ENCODE assay signal across 8 cellular contexts in the genomic region with DNA sequence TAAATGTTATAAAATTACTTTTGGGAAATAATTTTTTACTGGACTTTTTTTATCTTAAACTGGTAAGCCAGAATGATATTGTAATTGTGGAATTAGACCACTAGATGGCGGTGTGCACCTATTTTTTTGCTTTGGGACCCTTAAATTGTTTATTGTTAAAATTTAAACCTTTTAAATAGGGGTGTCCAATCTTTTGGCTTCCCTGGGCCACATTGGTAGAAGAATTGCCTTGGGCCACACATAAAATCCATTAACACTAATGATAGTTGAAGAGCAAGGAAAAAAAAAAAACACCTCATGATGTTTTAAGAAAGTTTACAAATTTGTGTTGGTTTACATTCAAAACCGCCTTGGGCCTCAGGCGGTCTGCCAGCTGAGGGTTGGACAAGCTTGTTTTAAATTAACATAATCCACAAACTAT. TPM values are rescaled to one million over a fixed set of nuclear protein-coding genes. Genes with fewer than 3 reads are reported as not detected.
DNase-seq lines count a peak whose midpoint lies in the region; ATAC-seq and TF ChIP-seq lines count a peak whose summit lies in the region.

No MANE protein-coding gene starts in this region.

- H4K20me1 ChIP-seq in PC-9 (ENCODE audit: insufficient read depth), result no peaks in the 10 kb centered on the region

- no peak overlapping the region for H2AFZ ChIP-seq in PC-9

- peak; percentile 77 for TF ChIP-seq CTCF in A673 (conservative IDR thresholded peaks at IDR 0.05; ENCODE audit: low read depth, low read length)
- TF ChIP-seq CTCF in GM10266 (IDR thresholded peaks at IDR 0.05; ENCODE audit: control insufficient read depth, insufficient read depth, low read depth, missing control alignments), result peak; percentile 56
- peak; percentile 88 for TF ChIP-seq CTCF in PC-9 (conservative IDR thresholded peaks at IDR 0.05)

- no peaks in the 10 kb centered on the region for H3K4me1 ChIP-seq in A673 (ENCODE audit: insufficient read depth, low read length, poor library complexity, severe bottlenecking)
- no peaks in the 10 kb centered on the region for H3K4me1 ChIP-seq in PC-9 (replicated peaks; ENCODE audit: insufficient read depth)

- DNase-seq in A673 (ENCODE audit: low spot score) (peak; percentile 38), GM10266 (ENCODE audit: extremely low spot score) (peak; percentile 35), PC-9 (no peak), erythroblast (lab: John Stamatoyannopoulos, UW) (peak; percentile 39 to 68), retina (peak; percentile 30), NCI-H1048 (lab: John Stamatoyannopoulos, UW) (no peak), NOMO-1 treated with dmso at 0.1 percent for 144 hours (lab: John Stamatoyannopoulos, UW; ENCODE audit: unreplicated experiment) (no peak)

- no peak for ATAC-seq in HG02885 (IDR thresholded peaks at IDR 0.05; ENCODE audit: poor library complexity, unreplicated experiment)

- H3K79me2 ChIP-seq in PC-9 (ENCODE audit: low read depth), result no peaks in the 10 kb centered on the region

- H3K9me3 ChIP-seq in A673 (ENCODE audit: low read depth, low read length, poor library complexity, severe bottlenecking), result no peaks in the 10 kb centered on the region
- no peaks in the 10 kb centered on the region for H3K9me3 ChIP-seq in PC-9 (ENCODE audit: insufficient read depth, low read depth)

- H3K4me3 ChIP-seq in A673 (ENCODE audit: low read depth, low read length, poor library complexity, severe bottlenecking) (no peak overlapping the region), PC-9 (no peak overlapping the region)

- H3K27ac ChIP-seq in A673 (ENCODE audit: low read depth, low read length, poor library complexity, severe bottlenecking) (no peak overlapping the region), PC-9 (no peak overlapping the region)

- POLR2A ChIA-PET in A673 (lab: Charles Lee; ENCODE audit: low non-redundant PET) (no interaction called here), PC-9 (lab: Charles Lee; ENCODE audit: unreplicated experiment) (no interaction called here)

- TF ChIP-seq POLR2A in erythroblast (IDR thresholded peaks at IDR 0.05; ENCODE audit: low read length), result no peak

- no peak overlapping the region for H3K4me2 ChIP-seq in PC-9

- CTCF ChIA-PET in A673 (lab: Charles Lee), result no interaction called here
- CTCF ChIA-PET in PC-9 (lab: Charles Lee), result no interaction called here

- no peaks in the 10 kb centered on the region for H3F3A ChIP-seq in PC-9 (ENCODE audit: insufficient read depth, low read depth)

- intact Hi-C loops in A673 (cut with micrococcal nuclease; ENCODE audit: unreplicated experiment) (no loop called here), PC-9 (cut with micrococcal nuclease; ENCODE audit: unreplicated experiment) (no loop called here)

- H3K9me2 ChIP-seq in PC-9 (ENCODE audit: insufficient read depth), result no peaks in the 10 kb centered on the region

- H3K27me3 ChIP-seq in A673 (replicated peaks; ENCODE audit: insufficient read depth, low read depth, low read length, poor library complexity) (peaks cover 22% of the 10 kb centered on the region), PC-9 (ENCODE audit: insufficient read depth, low read depth) (peaks cover 87% of the 10 kb centered on the region)

- no TSS peak for BruUV-seq in A673 (replicated peaks; lab: Mats Ljungman, UMichigan)
- no TSS peak for BruUV-seq in PC-9 (replicated peaks; lab: Mats Ljungman, UMichigan)

- H3K36me3 ChIP-seq in A673 (ENCODE audit: insufficient read depth, low read length, poor library complexity, severe bottlenecking) (no peaks in the 10 kb centered on the region), PC-9 (ENCODE audit: low read depth) (no peaks in the 10 kb centered on the region)

RNA-seq across cellular contexts. Expression of gene GADD45G, which starts 28.4 kb away (rescaled TPM):
- total RNA-seq in A673 (2021) (0.39 and 0.98 TPM in 2 replicates), PC-9 (2021) (2.4 and 2.9 TPM in 2 replicates)

Comparison
In these comparisons a context has a peak if more than half of its experiments do, and no peak if none do; other contexts are left out.
1. DNase-seq: peak in A673 (single experiment), GM10266 (single experiment), erythroblast (2 of 2) and retina (single experiment); none in PC-9 (0 of 2), NCI-H1048 (single experiment) and NOMO-1 treated with dmso at 0.1 percent for 144 hours (single experiment).
2. Peak in every context shown above with its lines, with median percentiles within 50 percentile points of each other: CTCF ChIP-seq.